35 cellular contexts compared by ENCODE assay signal in the genomic region with DNA sequence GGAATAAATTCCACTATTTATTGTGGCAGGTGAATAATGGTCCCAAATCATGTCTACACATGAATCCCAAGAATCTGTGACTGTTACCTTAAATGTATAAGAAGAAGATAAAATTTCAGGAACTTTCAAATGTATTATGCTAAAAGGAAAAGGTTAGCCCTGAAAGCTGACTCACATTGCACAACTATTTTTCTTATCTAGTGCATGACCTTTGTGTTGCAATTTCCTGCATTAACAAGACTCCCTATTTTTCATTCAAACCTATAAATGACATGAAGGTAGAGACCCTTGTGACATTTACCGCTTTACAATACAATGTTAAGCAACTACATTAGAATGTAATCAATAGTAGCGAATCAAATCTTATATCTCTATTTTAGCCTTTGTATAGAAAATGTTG. TPM values are rescaled to one million over a fixed set of nuclear protein-coding genes. Genes with fewer than 3 reads are reported as not detected.
DNase-seq lines count a peak whose midpoint lies in the region; ATAC-seq, FAIRE-seq and TF ChIP-seq lines count a peak whose summit lies in the region.
"Had no signal": no experiment of that assay in that cellular context is flagged by ENCODE, and none has a peak within 500 bp of the region (broad histone marks: within the 10 kb centered on the region; RNA-seq: fewer than 3 reads in every experiment).

No MANE protein-coding gene starts in this region.

- no peak for ATAC-seq in GM18505 (IDR thresholded peaks at IDR 0.05; ENCODE audit: unreplicated experiment)
- no peak for ATAC-seq in stimulated activated naive CD8-positive, alpha-beta T cell treated with anti-CD3 and anti-CD28 coated beads, Interleukin-15, Interleukin-2, amounts not matched to agents 100 U/mL and 50 U/mL, for 24 hours
- ATAC-seq: activated CD4-positive, alpha-beta T cell treated with anti-CD3 and anti-CD28 coated beads for 36 hours; activated CD8-positive, alpha-beta T cell treated with anti-CD3 and anti-CD28 coated beads, Interleukin-2, amount 10 ng/mL, durations not matched to agents 7 days and 5 days; activated T-helper 17 cell treated with anti-CD3 and anti-CD28 coated beads, Interleukin-2, amount 50 U/mL, for 72 hours; gastrocnemius medialis; lower lobe of right lung; mucosa of descending colon; natural killer cell; stimulated activated effector memory CD8-positive, alpha-beta T cell treated with anti-CD3 and anti-CD28 coated beads, Interleukin-12 subunit alpha, Interleukin-12 subunit beta, amount 100 ng/mL, for 72 hours; upper lobe of right lung had no signal

- peak; percentile 4 for DNase-seq in SIG-M5 treated with dmso at 0.1 percent for 504 hours (lab: John Stamatoyannopoulos, UW; ENCODE audit: unreplicated experiment)
- DNase-seq in SIG-M5 (lab: John Stamatoyannopoulos, UW) = no peak
- peak; percentile 55 for DNase-seq in bronchial epithelial cell (ENCODE audit: low read depth)
- peak; percentile 1 to 6 for DNase-seq in foreskin fibroblast
- DNase-seq in dedifferentiated amniotic fluid mesenchymal stem cell (ENCODE audit: extremely low spot score) = no peak
- no peak for DNase-seq in stimulated activated naive CD8-positive, alpha-beta T cell treated with anti-CD3 and anti-CD28 coated beads, Interleukin-15, Interleukin-2, amounts not matched to agents 100 U/mL and 50 U/mL, for 24 hours
- no peak for DNase-seq in NCI-H526 treated with DMSO at 0.1 percent for 48 hours (lab: John Stamatoyannopoulos, UW)
- DNase-seq: 8988T; activated CD4-positive, alpha-beta T cell treated with anti-CD3 and anti-CD28 coated beads for 36 hours; activated CD8-positive, alpha-beta T cell treated with anti-CD3 and anti-CD28 coated beads, Interleukin-2, amount 10 ng/mL, durations not matched to agents 7 days and 5 days; amygdala; Caco-2; DMS53; effector CD8-positive, alpha-beta T cell; erythroblast; gastrocnemius medialis; HCEC 1CT; lower lobe of right lung; mucosa of descending colon; natural killer cell; NCI-H1105 treated with DMSO at 0.1 percent for 48 hours; NCI-H1930; NCI-H526; nucleus accumbens; SHP77 treated with DMSO at 0.1 percent for 48 hours; substantia nigra; T-helper 9 cell; upper lobe of right lung had no signal

- no peak for FAIRE-seq in bronchial epithelial cell (lab: Jason Lieb, UNC)
- FAIRE-seq: GM12892, RCC 7860 had no signal

- no peak for TF ChIP-seq CTCF in bronchial epithelial cell (IDR thresholded peaks at IDR 0.05; ENCODE audit: insufficient read depth, low read length, severe bottlenecking)
- no peak for TF ChIP-seq CTCF in foreskin fibroblast (IDR thresholded peaks at IDR 0.05; ENCODE audit: low read depth, low read length)

- TF ChIP-seq POLR2A in GM18505 (IDR thresholded peaks at IDR 0.05; ENCODE audit: borderline replicate concordance, extremely low read depth, insufficient read depth, insufficient read length) = no peak

- H3K4me3 ChIP-seq in bronchial epithelial cell (ENCODE audit: low read depth, low read length) (no peak overlapping the region), foreskin fibroblast (ENCODE audit: low read depth in 1 of 2, low read length in 2 of 2) (no peak overlapping the region)
- H3K4me3 ChIP-seq: breast epithelium, gastrocnemius medialis, lower lobe of right lung, mucosa of descending colon, prostate gland, upper lobe of right lung had no signal

- H3K36me3 ChIP-seq in bronchial epithelial cell (ENCODE audit: control insufficient read depth, insufficient read depth, low read length) = no peaks in the 10 kb centered on the region
- H3K36me3 ChIP-seq: breast epithelium, gastrocnemius medialis, lower lobe of right lung, prostate gland, upper lobe of right lung had no signal

- H3K27me3 ChIP-seq in bronchial epithelial cell (ENCODE audit: control insufficient read depth, insufficient read depth, low read length) = no peaks in the 10 kb centered on the region
- H3K27me3 ChIP-seq: gastrocnemius medialis, upper lobe of right lung had no signal

RNA-seq across cellular contexts. Expression of a gene that starts 36.7 kb away (rescaled TPM):
- 4.2 and 5.8 TPM in 2 replicates for total RNA-seq in bronchial epithelial cell

Comparison
In these comparisons a context has a peak if more than half of its experiments do, and no peak if none do; other contexts are left out.
1. DNase-seq: peak in SIG-M5 treated with dmso at 0.1 percent for 504 hours (single experiment), bronchial epithelial cell (single experiment) and foreskin fibroblast (2 of 2); none in SIG-M5 (single experiment), dedifferentiated amniotic fluid mesenchymal stem cell (single experiment), stimulated activated naive CD8-positive, alpha-beta T cell treated with anti-CD3 and anti-CD28 coated beads, Interleukin-15, Interleukin-2, amounts not matched to agents 100 U/mL and 50 U/mL, for 24 hours (single experiment) and NCI-H526 treated with DMSO at 0.1 percent for 48 hours (single experiment).